In the genomic region with DNA sequence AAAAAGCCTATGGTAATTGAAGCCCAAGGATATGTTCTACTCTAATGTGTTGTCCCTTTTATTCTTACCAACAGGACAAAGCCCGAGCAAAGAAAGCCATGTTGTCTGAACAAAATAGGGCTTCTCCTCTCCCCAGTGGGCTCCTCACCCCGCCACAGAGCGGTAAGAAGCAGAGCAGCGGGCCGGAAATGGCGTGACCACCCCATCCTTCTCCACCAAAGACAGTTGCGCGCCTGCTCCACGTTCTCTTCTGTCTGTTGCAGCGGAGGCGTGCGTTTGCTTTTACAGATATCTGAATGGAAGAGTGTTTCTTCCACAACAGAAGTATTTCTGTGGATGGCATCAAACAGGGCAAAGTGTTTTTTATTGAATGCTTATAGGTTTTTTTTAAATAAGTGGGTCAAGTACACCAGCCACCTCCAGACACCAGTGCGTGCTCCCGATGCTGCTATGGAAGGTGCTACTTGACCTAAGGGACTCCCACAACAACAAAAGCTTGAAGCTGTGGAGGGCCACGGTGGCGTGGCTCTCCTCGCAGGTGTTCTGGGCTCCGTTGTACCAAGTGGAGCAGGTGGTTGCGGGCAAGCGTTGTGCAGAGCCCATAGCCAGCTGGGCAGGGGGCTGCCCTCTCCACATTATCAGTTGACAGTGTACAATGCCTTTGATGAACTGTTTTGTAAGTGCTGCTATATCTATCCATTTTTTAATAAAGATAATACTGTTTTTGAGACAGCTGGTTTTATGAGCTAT, we compare ENCODE assay signal across 16 cellular contexts. TPM values are rescaled to one million over a fixed set of nuclear protein-coding genes. Genes with fewer than 3 reads are reported as not detected.
DNase-seq lines count a peak whose midpoint lies in the region; ATAC-seq and TF ChIP-seq lines count a peak whose summit lies in the region.
"Had no signal": no experiment of that assay in that cellular context is flagged by ENCODE, and none has a peak within 500 bp of the region (broad histone marks: within the 10 kb centered on the region; RNA-seq: fewer than 3 reads in every experiment).

No MANE protein-coding gene starts in this region.

- no peaks in the 10 kb centered on the region for H3K9me3 Mint-ChIP-seq in activated naive CD4-positive, alpha-beta T cell treated with anti-CD3 and anti-CD28 coated beads, Interleukin-2, amount 10 ng/mL, durations not matched to agents 7 days and 5 days
- no peaks in the 10 kb centered on the region for H3K9me3 Mint-ChIP-seq in endodermal cell
- no peaks in the 10 kb centered on the region for H3K9me3 Mint-ChIP-seq in activated T-cell treated with anti-CD3 and anti-CD28 coated beads, Interleukin-2, amount 50 U/mL, for 4 hours
- H3K9me3 Mint-ChIP-seq: CD8-positive, alpha-beta T cell had no signal

- H2BK120ac ChIP-seq in neuronal stem cell (ENCODE audit: low read depth, low read length), result no peak overlapping the region

- DNase-seq in activated naive CD4-positive, alpha-beta T cell treated with anti-CD3 and anti-CD28 coated beads, Interleukin-2, amount 10 ng/mL, durations not matched to agents 7 days and 5 days, result no peak
- DNase-seq in activated naive CD4-positive, alpha-beta T cell treated with anti-CD3 and anti-CD28 coated beads, Interleukin-2, amount 50 U/mL, for 16 hours, result no peak
- DNase-seq in endodermal cell, result peak; percentile 9
- no peak for DNase-seq in neuronal stem cell (ENCODE audit: low spot score)
- DNase-seq in activated T-cell treated with anti-CD3 and anti-CD28 coated beads, Interleukin-2, amount 50 U/mL, for 4 hours, result no peak
- DNase-seq in SKM-1 (lab: John Stamatoyannopoulos, UW; ENCODE audit: unreplicated experiment), result no peak
- DNase-seq: 8988T; Calu3; CD8-positive, alpha-beta T cell; DMS79 treated with DMSO at 0.1 percent for 48 hours; GF-D8; GM23248 had no signal

- peaks cover 49% of the 10 kb centered on the region for H3K36me3 Mint-ChIP-seq in activated naive CD4-positive, alpha-beta T cell treated with anti-CD3 and anti-CD28 coated beads, Interleukin-2, amount 10 ng/mL, durations not matched to agents 7 days and 5 days
- H3K36me3 Mint-ChIP-seq in endodermal cell (ENCODE audit: low read depth), result peaks cover 44% of the 10 kb centered on the region
- peaks cover 11% of the 10 kb centered on the region for H3K36me3 Mint-ChIP-seq in activated T-cell treated with anti-CD3 and anti-CD28 coated beads, Interleukin-2, amount 50 U/mL, for 4 hours (ENCODE audit: insufficient read depth)

- ATAC-seq in activated T-cell treated with anti-CD3 and anti-CD28 coated beads, Interleukin-2, amount 50 U/mL, for 4 hours, result no peak
- ATAC-seq in HG03565 (IDR thresholded peaks at IDR 0.05; ENCODE audit: unreplicated experiment), result no peak
- ATAC-seq: CD8-positive, alpha-beta T cell had no signal

- H3K9me3 ChIP-seq in endodermal cell (ENCODE audit: control insufficient read depth, low read length), result no peaks in the 10 kb centered on the region
- H3K9me3 ChIP-seq in neuronal stem cell (replicated peaks in 1 of 2; ENCODE audit: control insufficient read depth in 2 of 2, insufficient read depth in 1 of 2, low read depth in 1 of 2, low read length in 2 of 2), result no peaks in the 10 kb centered on the region
- H3K9me3 ChIP-seq: BLaER1, HAP-1 had no signal

- H3K4me3 ChIP-seq in endodermal cell (ENCODE audit: low read length) (no peak overlapping the region), neuronal stem cell (ENCODE audit: low read length in 2 of 2) (no peak overlapping the region)
- H3K4me3 ChIP-seq: BLaER1, GM23248, HAP-1 had no signal

- H3K27me3 ChIP-seq in endodermal cell (ENCODE audit: control insufficient read depth, insufficient read depth, low read length, poor library complexity, severe bottlenecking), result no peaks in the 10 kb centered on the region
- no peaks in the 10 kb centered on the region for H3K27me3 ChIP-seq in neuronal stem cell (ENCODE audit: control insufficient read depth in 3 of 3, insufficient read depth in 3 of 3, low read depth in 1 of 3, low read length in 3 of 3)
- H3K27me3 ChIP-seq: BLaER1 had no signal

- CTCF ChIA-PET in activated naive CD4-positive, alpha-beta T cell treated with anti-CD3 and anti-CD28 coated beads, Interleukin-2, amount 10 ng/mL, durations not matched to agents 7 days and 5 days (lab: Charles Lee), result no interaction called here

- H2AK5ac ChIP-seq in neuronal stem cell (ENCODE audit: low read depth, low read length), result no peak overlapping the region

- H3K9ac ChIP-seq in endodermal cell (ENCODE audit: extremely low read depth, low read length, poor library complexity, severe bottlenecking) (no peak overlapping the region), neuronal stem cell (ENCODE audit: low read depth, low read length, poor library complexity) (no peak overlapping the region)
- H3K9ac ChIP-seq: BLaER1, GM23248 had no signal

- H4K91ac ChIP-seq in neuronal stem cell (ENCODE audit: low read depth, low read length, poor library complexity), result no peak overlapping the region

- H3K4me2 ChIP-seq in neuronal stem cell (ENCODE audit: insufficient read depth, low read length, poor library complexity, severe bottlenecking), result no peak overlapping the region
- H3K4me2 ChIP-seq: BLaER1 had no signal

- H3K4ac ChIP-seq in neuronal stem cell (ENCODE audit: low read length), result no peak overlapping the region

- TF ChIP-seq CTCF in endodermal cell (conservative IDR thresholded peaks at IDR 0.05), result no peak

- no peaks in the 10 kb centered on the region for H3K4me1 ChIP-seq in endodermal cell (ENCODE audit: control insufficient read depth, insufficient read depth, low read length)
- no peaks in the 10 kb centered on the region for H3K4me1 ChIP-seq in neuronal stem cell (ENCODE audit: control insufficient read depth in 2 of 2, insufficient read depth in 1 of 2, low read depth in 1 of 2, low read length in 2 of 2)
- H3K4me1 ChIP-seq: BLaER1, HAP-1 had no signal

- H2BK15ac ChIP-seq in neuronal stem cell (ENCODE audit: low read length), result no peak overlapping the region

- no peak overlapping the region for H3K4me3 Mint-ChIP-seq in activated naive CD4-positive, alpha-beta T cell treated with anti-CD3 and anti-CD28 coated beads, Interleukin-2, amount 10 ng/mL, durations not matched to agents 7 days and 5 days
- no peak overlapping the region for H3K4me3 Mint-ChIP-seq in endodermal cell
- no peak overlapping the region for H3K4me3 Mint-ChIP-seq in activated T-cell treated with anti-CD3 and anti-CD28 coated beads, Interleukin-2, amount 50 U/mL, for 4 hours
- H3K4me3 Mint-ChIP-seq: CD8-positive, alpha-beta T cell had no signal

- no peak overlapping the region for H3K27ac ChIP-seq in endodermal cell (ENCODE audit: low read depth, low read length)
- no peak overlapping the region for H3K27ac ChIP-seq in neuronal stem cell (replicated peaks; ENCODE audit: low read length)
- H3K27ac ChIP-seq: BLaER1, GM23248, HL-60 had no signal

- no peak overlapping the region for H3K18ac ChIP-seq in neuronal stem cell (ENCODE audit: low read length)

- H2BK5ac ChIP-seq in neuronal stem cell (ENCODE audit: low read length), result no peak overlapping the region

- H3K4me1 Mint-ChIP-seq in activated naive CD4-positive, alpha-beta T cell treated with anti-CD3 and anti-CD28 coated beads, Interleukin-2, amount 10 ng/mL, durations not matched to agents 7 days and 5 days, result peaks cover 3% of the 10 kb centered on the region
- H3K4me1 Mint-ChIP-seq in endodermal cell, result no peaks in the 10 kb centered on the region
- no peaks in the 10 kb centered on the region for H3K4me1 Mint-ChIP-seq in activated T-cell treated with anti-CD3 and anti-CD28 coated beads, Interleukin-2, amount 50 U/mL, for 4 hours (ENCODE audit: low read depth)

- H3K14ac ChIP-seq in neuronal stem cell (ENCODE audit: low read length), result no peak overlapping the region

- H3K27me3 Mint-ChIP-seq in activated naive CD4-positive, alpha-beta T cell treated with anti-CD3 and anti-CD28 coated beads, Interleukin-2, amount 10 ng/mL, durations not matched to agents 7 days and 5 days, result no peaks in the 10 kb centered on the region
- H3K27me3 Mint-ChIP-seq in endodermal cell (ENCODE audit: insufficient read depth), result no peaks in the 10 kb centered on the region
- no peaks in the 10 kb centered on the region for H3K27me3 Mint-ChIP-seq in activated T-cell treated with anti-CD3 and anti-CD28 coated beads, Interleukin-2, amount 50 U/mL, for 4 hours (ENCODE audit: low read depth)

- no peaks in the 10 kb centered on the region for H3K79me1 ChIP-seq in neuronal stem cell (ENCODE audit: low read depth, low read length)

- H3K36me3 ChIP-seq in endodermal cell (ENCODE audit: control insufficient read depth, insufficient read depth, low read length) (peaks cover 45% of the 10 kb centered on the region), neuronal stem cell (replicated peaks in 1 of 2; ENCODE audit: control insufficient read depth in 2 of 2, insufficient read depth in 2 of 2, low read length in 2 of 2) (peaks cover 18 to 59% of the 10 kb centered on the region in 2 donors)

- WGBS in endodermal cell (ENCODE audit: insufficient coverage in 1 of 2, insufficient read length in 1 of 2), 2 experiments, result 87 to 95% methylated on average over 8 to 20 of the region's 20 CpGs
- WGBS in neuronal stem cell (ENCODE audit: extremely low coverage in 2 of 2, insufficient read length in 2 of 2, insufficient replicate concordance in 1 of 2), 2 donors, result no CpG with 5 or more reads among the region's 20 CpGs

- no peak overlapping the region for H3K23ac ChIP-seq in neuronal stem cell (ENCODE audit: low read depth, low read length, poor library complexity)

- peak overlapping the region; percentile 1 for H4K8ac ChIP-seq in neuronal stem cell (ENCODE audit: low read depth, low read length)

- H2BK12ac ChIP-seq in neuronal stem cell (ENCODE audit: low read length), result peak overlapping the region; percentile 84

- H2AFZ ChIP-seq in neuronal stem cell (ENCODE audit: low read length), result no peak overlapping the region
- H2AFZ ChIP-seq: GM23248 had no signal

- peak overlapping the region; percentile 26 for H3K27ac Mint-ChIP-seq in activated naive CD4-positive, alpha-beta T cell treated with anti-CD3 and anti-CD28 coated beads, Interleukin-2, amount 10 ng/mL, durations not matched to agents 7 days and 5 days
- no peak overlapping the region for H3K27ac Mint-ChIP-seq in endodermal cell
- H3K27ac Mint-ChIP-seq: CD8-positive, alpha-beta T cell had no signal

RNA-seq across cellular contexts. Expression of gene CCNE1, which starts 12.0 kb away (rescaled TPM):
- 10 to 100 TPM; 33.3 to 34.9 TPM for total RNA-seq in endodermal cell
- 16.2 TPM for polyA plus RNA-seq in endodermal cell (2013, experiment 1 of 2)
- polyA plus RNA-seq in endodermal cell (2013, experiment 2 of 2), result 15.1 TPM
- 15.7 TPM for polyA plus RNA-seq in neuronal stem cell (2013, experiment 1 of 2)
- polyA plus RNA-seq in neuronal stem cell (2013, experiment 2 of 2), result 15.8 TPM
- 10 to 100 TPM; 17.4 to 30.2 (median 26.7) TPM for total RNA-seq in activated T-cell treated with anti-CD3 and anti-CD28 coated beads, Interleukin-2, amount 50 U/mL, for 4 hours
